ENCODE assay signal across 19 cellular contexts in genomic region chr9:124190761-124191160, GRCh38.
A peak's percentile ranks its signal among the peaks of the same experiment; 100 is the strongest.
DNase-seq lines count a peak whose midpoint lies in the region; ATAC-seq and TF ChIP-seq lines count a peak whose summit lies in the region.
"Had no signal": no experiment of that assay in that cellular context is flagged by ENCODE, and none has a peak within 500 bp of the region (broad histone marks: within the 10 kb centered on the region; RNA-seq: fewer than 3 reads in every experiment).

No MANE protein-coding gene starts in this region.

- H3K27ac ChIP-seq in colonic mucosa (no peak overlapping the region), sigmoid colon (peak overlapping the region in 1 of 4 donors; percentile 34)
- H3K27ac ChIP-seq in naive thymus-derived CD4-positive, alpha-beta T cell (ENCODE audit: low read depth, low read length): no peak overlapping the region
- H3K27ac ChIP-seq: testis had no signal

- no peak for TF ChIP-seq POLR2A in sigmoid colon (IDR thresholded peaks at IDR 0.05)

- H3K4me3 ChIP-seq in colonic mucosa (no peak overlapping the region), sigmoid colon (no peak overlapping the region)
- H3K4me3 ChIP-seq in naive thymus-derived CD4-positive, alpha-beta T cell (ENCODE audit: low read length): no peak overlapping the region
- H3K4me3 ChIP-seq: testis had no signal

- peaks cover 0 to 10% (median under 1%) of the 10 kb centered on the region in 11 donors for H3K9me3 Mint-ChIP-seq in naive thymus-derived CD4-positive, alpha-beta T cell
- H3K9me3 Mint-ChIP-seq: effector memory CD8-positive, alpha-beta T cell had no signal

- H3K4me1 Mint-ChIP-seq in naive thymus-derived CD4-positive, alpha-beta T cell: peaks cover 0 to 4% (median 0%) of the 10 kb centered on the region in 7 donors
- H3K4me1 Mint-ChIP-seq: CD8-positive, alpha-beta memory T cell had no signal

- H3K27me3 ChIP-seq in colonic mucosa (no peaks in the 10 kb centered on the region), sigmoid colon (peaks cover 0 to 10% (median 0%) of the 10 kb centered on the region in 3 donors)
- H3K27me3 ChIP-seq in naive thymus-derived CD4-positive, alpha-beta T cell (ENCODE audit: control insufficient read depth in 2 of 2, insufficient read depth in 2 of 2, low read length in 2 of 2): no peaks in the 10 kb centered on the region
- H3K27me3 ChIP-seq: testis had no signal

- H3K4me1 ChIP-seq in colonic mucosa (no peaks in the 10 kb centered on the region), sigmoid colon (no peaks in the 10 kb centered on the region)
- no peaks in the 10 kb centered on the region for H3K4me1 ChIP-seq in naive thymus-derived CD4-positive, alpha-beta T cell (ENCODE audit: control insufficient read depth in 2 of 2, insufficient read depth in 2 of 2, low read length in 2 of 2)
- H3K4me1 ChIP-seq: testis had no signal

- no peak overlapping the region for H3K9ac ChIP-seq in colonic mucosa (ENCODE audit: low read depth in 2 of 2, low read length in 2 of 2)

- peak; percentile 100 for DNase-seq in SK-MEL-5 (ENCODE audit: low read depth, low spot score)
- DNase-seq in colonic mucosa: peak; percentile 6
- peak; percentile 70 for DNase-seq in middle frontal gyrus (ENCODE audit: extremely low spot score, low spot score)
- DNase-seq in sigmoid colon: peak; percentile 73
- DNase-seq in naive thymus-derived CD4-positive, alpha-beta T cell: no peak
- DNase-seq in amniotic stem cell (lab: John Stamatoyannopoulos, UW): no peak
- DNase-seq: activated CD8-positive, alpha-beta memory T cell treated with anti-CD3 and anti-CD28 coated beads, Interleukin-2, amount 50 U/mL, for 4 hours; CD8-positive, alpha-beta memory T cell; DMS79 treated with DMSO at 0.1 percent for 48 hours; effector memory CD8-positive, alpha-beta T cell; naive B cell; NCI-H1048; NCI-H2081 treated with DMSO at 0.1 percent for 48 hours; NCI-H510A treated with DMSO at 0.1 percent for 48 hours; stimulated activated CD4-positive, alpha-beta T cell treated with anti-CD3 and anti-CD28 coated beads, Interleukin-12 subunit alpha, Interleukin-12 subunit beta, amount 100 ng/mL, for 4 hours; testis had no signal

- peaks cover 6 to 24% (median 11%) of the 10 kb centered on the region in 5 donors for H3K27me3 Mint-ChIP-seq in naive thymus-derived CD4-positive, alpha-beta T cell
- H3K27me3 Mint-ChIP-seq: naive B cell had no signal

- 80 to 92% methylated on average over 10 of the region's 10 CpGs for WGBS in sigmoid colon, 2 donors

- no peak for ATAC-seq in naive thymus-derived CD4-positive, alpha-beta T cell
- ATAC-seq in HG02852 (IDR thresholded peaks at IDR 0.05; ENCODE audit: unreplicated experiment): no peak
- ATAC-seq in GM19351 (IDR thresholded peaks at IDR 0.05; ENCODE audit: unreplicated experiment): no peak
- ATAC-seq: effector memory CD8-positive, alpha-beta T cell had no signal

- no peak overlapping the region for H3K4me3 Mint-ChIP-seq in naive thymus-derived CD4-positive, alpha-beta T cell
- H3K4me3 Mint-ChIP-seq: CD8-positive, alpha-beta memory T cell; central memory CD8-positive, alpha-beta T cell; effector memory CD8-positive, alpha-beta T cell had no signal

- intact Hi-C loops in colonic mucosa (cut with DNase I) (no loop called here), sigmoid colon (cut with DNase I) (no loop called here)
- intact Hi-C loops in naive thymus-derived CD4-positive, alpha-beta T cell (cut with micrococcal nuclease): no loop called here

- TF ChIP-seq CTCF in colonic mucosa (IDR thresholded peaks at IDR 0.05) (no peak), sigmoid colon (IDR thresholded peaks at IDR 0.05) (no peak)

- in situ Hi-C loops in SK-MEL-5 (cut with HindIII; ENCODE audit: low pct_unique_long_range_greater_than_20kb, low sequenced_read_pairs): no loop called here

- H3K36me3 ChIP-seq in colonic mucosa: no peaks in the 10 kb centered on the region
- H3K36me3 ChIP-seq in sigmoid colon: no peaks in the 10 kb centered on the region
- no peaks in the 10 kb centered on the region for H3K36me3 ChIP-seq in naive thymus-derived CD4-positive, alpha-beta T cell (ENCODE audit: control insufficient read depth in 2 of 3, insufficient read depth in 3 of 3, low read length in 3 of 3)

- no peak for TF ChIP-seq EP300 in sigmoid colon (IDR thresholded peaks at IDR 0.05)

- no peak overlapping the region for H3K27ac Mint-ChIP-seq in naive thymus-derived CD4-positive, alpha-beta T cell
- H3K27ac Mint-ChIP-seq: naive B cell had no signal

- no peaks in the 10 kb centered on the region for H3K9me3 ChIP-seq in colonic mucosa
- H3K9me3 ChIP-seq in sigmoid colon: no peaks in the 10 kb centered on the region
- H3K9me3 ChIP-seq in naive thymus-derived CD4-positive, alpha-beta T cell (ENCODE audit: control insufficient read depth in 2 of 3, low read length in 3 of 3): no peaks in the 10 kb centered on the region
- H3K9me3 ChIP-seq: testis had no signal

- H3K36me3 Mint-ChIP-seq in naive thymus-derived CD4-positive, alpha-beta T cell: peaks cover 0 to 10% (median 0%) of the 10 kb centered on the region in 5 donors

- CTCF ChIA-PET in naive thymus-derived CD4-positive, alpha-beta T cell (lab: Charles Lee): no interaction called here

- POLR2A ChIA-PET in naive thymus-derived CD4-positive, alpha-beta T cell (lab: Charles Lee): no interaction called here

Comparison
In these comparisons a context has a peak if more than half of its experiments do, and no peak if none do; other contexts are left out.
1. DNase-seq: peak in SK-MEL-5 (single experiment), colonic mucosa (single experiment), middle frontal gyrus (single experiment) and sigmoid colon (single experiment); none in naive thymus-derived CD4-positive, alpha-beta T cell (0 of 9) and amniotic stem cell (single experiment).